ENCODE assay signal across 2 cellular contexts in genomic region chr17:6085812-6086211, GRCh38.
A peak's percentile ranks its signal among the peaks of the same experiment; 100 is the strongest.
TF ChIP-seq lines count a peak whose summit lies in the region.

No MANE protein-coding gene starts in this region.

TF ChIP-seq in HepG2, 621 proteins besides CTCF, POLR2A, EP300 and RAD21:
- TF ChIP-seq, protein P1, sequence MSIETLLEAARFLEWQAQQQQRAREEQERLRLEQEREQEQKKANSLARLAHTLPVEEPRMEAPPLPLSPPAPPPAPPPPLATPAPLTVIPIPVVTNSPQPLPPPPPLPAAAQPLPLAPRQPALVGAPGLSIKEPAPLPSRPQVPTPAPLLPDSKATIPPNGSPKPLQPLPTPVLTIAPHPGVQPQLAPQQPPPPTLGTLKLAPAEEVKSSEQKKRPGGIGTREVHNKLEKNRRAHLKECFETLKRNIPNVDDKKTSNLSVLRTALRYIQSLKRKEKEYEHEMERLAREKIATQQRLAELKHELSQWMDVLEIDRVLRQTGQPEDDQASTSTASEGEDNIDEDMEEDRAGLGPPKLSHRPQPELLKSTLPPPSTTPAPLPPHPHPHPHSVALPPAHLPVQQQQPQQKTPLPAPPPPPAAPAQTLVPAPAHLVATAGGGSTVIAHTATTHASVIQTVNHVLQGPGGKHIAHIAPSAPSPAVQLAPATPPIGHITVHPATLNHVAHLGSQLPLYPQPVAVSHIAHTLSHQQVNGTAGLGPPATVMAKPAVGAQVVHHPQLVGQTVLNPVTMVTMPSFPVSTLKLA (IDR thresholded peaks at IDR 0.05) = peak; percentile 78
- TF ChIP-seq ZNF83 (CRISPR knock-in tag; IDR thresholded peaks at IDR 0.05; ENCODE audit: borderline replicate concordance) = no peak

TF ChIP-seq in WTC11, 78 proteins besides CTCF, POLR2A, EP300 and RAD21:
- TF ChIP-seq IRF2 (CRISPR knock-in tag; IDR thresholded peaks at IDR 0.05; ENCODE audit: borderline replicate concordance, low read depth) (no peak), SMAD4 (CRISPR knock-in tag; IDR thresholded peaks at IDR 0.05) (no peak), ATF1 (CRISPR knock-in tag; IDR thresholded peaks at IDR 0.05) (no peak), NFE2L1 (CRISPR knock-in tag; IDR thresholded peaks at IDR 0.05) (no peak), ZNF317 (CRISPR knock-in tag; IDR thresholded peaks at IDR 0.05; ENCODE audit: borderline replicate concordance, low read depth) (no peak), ZNF396 (CRISPR knock-in tag; IDR thresholded peaks at IDR 0.05; ENCODE audit: borderline replicate concordance) (no peak), ARID4B (CRISPR knock-in tag; IDR thresholded peaks at IDR 0.05; ENCODE audit: borderline replicate concordance) (no peak), JAZF1 (CRISPR knock-in tag; IDR thresholded peaks at IDR 0.05) (no peak), ZNF423 (CRISPR knock-in tag; IDR thresholded peaks at IDR 0.05) (no peak), ZNF232 (CRISPR knock-in tag; IDR thresholded peaks at IDR 0.05) (no peak), HMGXB4 (CRISPR knock-in tag; IDR thresholded peaks at IDR 0.05) (no peak)
- TF ChIP-seq, protein P2, sequence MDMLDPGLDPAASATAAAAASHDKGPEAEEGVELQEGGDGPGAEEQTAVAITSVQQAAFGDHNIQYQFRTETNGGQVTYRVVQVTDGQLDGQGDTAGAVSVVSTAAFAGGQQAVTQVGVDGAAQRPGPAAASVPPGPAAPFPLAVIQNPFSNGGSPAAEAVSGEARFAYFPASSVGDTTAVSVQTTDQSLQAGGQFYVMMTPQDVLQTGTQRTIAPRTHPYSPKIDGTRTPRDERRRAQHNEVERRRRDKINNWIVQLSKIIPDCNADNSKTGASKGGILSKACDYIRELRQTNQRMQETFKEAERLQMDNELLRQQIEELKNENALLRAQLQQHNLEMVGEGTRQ (CRISPR knock-in tag; IDR thresholded peaks at IDR 0.05) = no peak
- TF ChIP-seq, protein P3, sequence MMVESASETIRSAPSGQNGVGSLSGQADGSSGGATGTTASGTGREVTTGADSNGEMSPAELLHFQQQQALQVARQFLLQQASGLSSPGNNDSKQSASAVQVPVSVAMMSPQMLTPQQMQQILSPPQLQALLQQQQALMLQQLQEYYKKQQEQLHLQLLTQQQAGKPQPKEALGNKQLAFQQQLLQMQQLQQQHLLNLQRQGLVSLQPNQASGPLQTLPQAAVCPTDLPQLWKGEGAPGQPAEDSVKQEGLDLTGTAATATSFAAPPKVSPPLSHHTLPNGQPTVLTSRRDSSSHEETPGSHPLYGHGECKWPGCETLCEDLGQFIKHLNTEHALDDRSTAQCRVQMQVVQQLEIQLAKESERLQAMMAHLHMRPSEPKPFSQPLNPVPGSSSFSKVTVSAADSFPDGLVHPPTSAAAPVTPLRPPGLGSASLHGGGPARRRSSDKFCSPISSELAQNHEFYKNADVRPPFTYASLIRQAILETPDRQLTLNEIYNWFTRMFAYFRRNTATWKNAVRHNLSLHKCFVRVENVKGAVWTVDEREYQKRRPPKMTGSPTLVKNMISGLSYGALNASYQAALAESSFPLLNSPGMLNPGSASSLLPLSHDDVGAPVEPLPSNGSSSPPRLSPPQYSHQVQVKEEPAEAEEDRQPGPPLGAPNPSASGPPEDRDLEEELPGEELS (CRISPR knock-in tag; IDR thresholded peaks at IDR 0.05) = no peak
- TF ChIP-seq, protein P4, sequence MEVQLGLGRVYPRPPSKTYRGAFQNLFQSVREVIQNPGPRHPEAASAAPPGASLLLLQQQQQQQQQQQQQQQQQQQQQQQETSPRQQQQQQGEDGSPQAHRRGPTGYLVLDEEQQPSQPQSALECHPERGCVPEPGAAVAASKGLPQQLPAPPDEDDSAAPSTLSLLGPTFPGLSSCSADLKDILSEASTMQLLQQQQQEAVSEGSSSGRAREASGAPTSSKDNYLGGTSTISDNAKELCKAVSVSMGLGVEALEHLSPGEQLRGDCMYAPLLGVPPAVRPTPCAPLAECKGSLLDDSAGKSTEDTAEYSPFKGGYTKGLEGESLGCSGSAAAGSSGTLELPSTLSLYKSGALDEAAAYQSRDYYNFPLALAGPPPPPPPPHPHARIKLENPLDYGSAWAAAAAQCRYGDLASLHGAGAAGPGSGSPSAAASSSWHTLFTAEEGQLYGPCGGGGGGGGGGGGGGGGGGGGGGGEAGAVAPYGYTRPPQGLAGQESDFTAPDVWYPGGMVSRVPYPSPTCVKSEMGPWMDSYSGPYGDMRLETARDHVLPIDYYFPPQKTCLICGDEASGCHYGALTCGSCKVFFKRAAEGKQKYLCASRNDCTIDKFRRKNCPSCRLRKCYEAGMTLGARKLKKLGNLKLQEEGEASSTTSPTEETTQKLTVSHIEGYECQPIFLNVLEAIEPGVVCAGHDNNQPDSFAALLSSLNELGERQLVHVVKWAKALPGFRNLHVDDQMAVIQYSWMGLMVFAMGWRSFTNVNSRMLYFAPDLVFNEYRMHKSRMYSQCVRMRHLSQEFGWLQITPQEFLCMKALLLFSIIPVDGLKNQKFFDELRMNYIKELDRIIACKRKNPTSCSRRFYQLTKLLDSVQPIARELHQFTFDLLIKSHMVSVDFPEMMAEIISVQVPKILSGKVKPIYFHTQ (CRISPR knock-in tag; IDR thresholded peaks at IDR 0.05) = no peak
- TF ChIP-seq, protein P5, sequence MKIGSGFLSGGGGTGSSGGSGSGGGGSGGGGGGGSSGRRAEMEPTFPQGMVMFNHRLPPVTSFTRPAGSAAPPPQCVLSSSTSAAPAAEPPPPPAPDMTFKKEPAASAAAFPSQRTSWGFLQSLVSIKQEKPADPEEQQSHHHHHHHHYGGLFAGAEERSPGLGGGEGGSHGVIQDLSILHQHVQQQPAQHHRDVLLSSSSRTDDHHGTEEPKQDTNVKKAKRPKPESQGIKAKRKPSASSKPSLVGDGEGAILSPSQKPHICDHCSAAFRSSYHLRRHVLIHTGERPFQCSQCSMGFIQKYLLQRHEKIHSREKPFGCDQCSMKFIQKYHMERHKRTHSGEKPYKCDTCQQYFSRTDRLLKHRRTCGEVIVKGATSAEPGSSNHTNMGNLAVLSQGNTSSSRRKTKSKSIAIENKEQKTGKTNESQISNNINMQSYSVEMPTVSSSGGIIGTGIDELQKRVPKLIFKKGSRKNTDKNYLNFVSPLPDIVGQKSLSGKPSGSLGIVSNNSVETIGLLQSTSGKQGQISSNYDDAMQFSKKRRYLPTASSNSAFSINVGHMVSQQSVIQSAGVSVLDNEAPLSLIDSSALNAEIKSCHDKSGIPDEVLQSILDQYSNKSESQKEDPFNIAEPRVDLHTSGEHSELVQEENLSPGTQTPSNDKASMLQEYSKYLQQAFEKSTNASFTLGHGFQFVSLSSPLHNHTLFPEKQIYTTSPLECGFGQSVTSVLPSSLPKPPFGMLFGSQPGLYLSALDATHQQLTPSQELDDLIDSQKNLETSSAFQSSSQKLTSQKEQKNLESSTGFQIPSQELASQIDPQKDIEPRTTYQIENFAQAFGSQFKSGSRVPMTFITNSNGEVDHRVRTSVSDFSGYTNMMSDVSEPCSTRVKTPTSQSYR (CRISPR knock-in tag; IDR thresholded peaks at IDR 0.05) = no peak
- TF ChIP-seq, protein P6, sequence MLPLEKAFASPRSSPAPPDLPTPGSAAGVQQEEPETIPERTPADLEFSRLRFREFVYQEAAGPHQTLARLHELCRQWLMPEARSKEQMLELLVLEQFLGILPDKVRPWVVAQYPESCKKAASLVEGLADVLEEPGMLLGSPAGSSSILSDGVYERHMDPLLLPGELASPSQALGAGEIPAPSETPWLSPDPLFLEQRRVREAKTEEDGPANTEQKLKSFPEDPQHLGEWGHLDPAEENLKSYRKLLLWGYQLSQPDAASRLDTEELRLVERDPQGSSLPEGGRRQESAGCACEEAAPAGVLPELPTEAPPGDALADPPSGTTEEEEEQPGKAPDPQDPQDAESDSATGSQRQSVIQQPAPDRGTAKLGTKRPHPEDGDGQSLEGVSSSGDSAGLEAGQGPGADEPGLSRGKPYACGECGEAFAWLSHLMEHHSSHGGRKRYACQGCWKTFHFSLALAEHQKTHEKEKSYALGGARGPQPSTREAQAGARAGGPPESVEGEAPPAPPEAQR (CRISPR knock-in tag; IDR thresholded peaks at IDR 0.05) = no peak
